Comparison of ENCODE assay signal across 8 cellular contexts in genomic region chr20:1266167-1266973, GRCh38. TPM values are rescaled to one million over a fixed set of nuclear protein-coding genes. Genes with fewer than 3 reads are reported as not detected.
DNase-seq lines count a peak whose midpoint lies in the region; ATAC-seq and TF ChIP-seq lines count a peak whose summit lies in the region.

Gene SNPH (plus strand): TSS chr20:1266294. CDS start chr20:1296240, 29,946 bp downstream.

- H2AFZ ChIP-seq in HCT116 (ENCODE audit: low read depth, low read length, poor library complexity, severe bottlenecking): peak within 1 kb of the TSS; percentile 44

- peak within 1 kb of the TSS; percentile 57 to 70 for H3K4me3 ChIP-seq in HCT116 (replicated peaks in 1 of 2; ENCODE audit: low read depth in 1 of 2, low read length in 2 of 2)

- intact Hi-C loops in HCT116 (cut with micrococcal nuclease): no loop called here

- H3K36me3 ChIP-seq in HCT116 (ENCODE audit: control insufficient read depth in 1 of 2, insufficient read depth in 2 of 2, low read length in 2 of 2): no peaks in the 10 kb centered on the region

- H3K9me2 ChIP-seq in HCT116 (ENCODE audit: insufficient read depth): no peaks in the 10 kb centered on the region; the same call in 1 of the 2 replicates

- POLR2A ChIA-PET in HCT116 (lab: Charles Lee): interaction anchor here (0.6 to 1.4 kb wide), 5 partner anchors 8 to 188 kb away, joined by 3 to 5 read pairs (median 3); no protein-coding TSS in a partner anchor

- peaks cover 6 to 21% of the 10 kb centered on the region in 2 experiments; a peak in 3 of 4 replicates for H3K4me1 ChIP-seq in HCT116 (ENCODE audit: control insufficient read depth in 1 of 2, insufficient read depth in 2 of 2, low read length in 2 of 2)

- peak within 1 kb of the TSS; percentile 91 to 92 for H3K27ac Mint-ChIP-seq in effector memory CD8-positive, alpha-beta T cell

- TF ChIP-seq CTCF in HCT116 (IDR thresholded peaks at IDR 0.05 in 2 of 3, conservative IDR thresholded peaks at IDR 0.05 in 1 of 3; ENCODE audit: borderline replicate concordance in 1 of 3, insufficient read depth in 1 of 3, low read depth in 2 of 3, low read length in 2 of 3): no peak

- no peaks in the 10 kb centered on the region for H3K27me3 ChIP-seq in HCT116 (ENCODE audit: insufficient read depth, low read length)

- peaks cover 4% of the 10 kb centered on the region for H3K36me3 Mint-ChIP-seq in effector memory CD8-positive, alpha-beta T cell (ENCODE audit: insufficient read depth)

- peak; percentile 40 for DNase-seq in COR-L47 (lab: John Stamatoyannopoulos, UW)
- DNase-seq in HCT116 (ENCODE audit: low read depth, low spot score): peak; percentile 53
- DNase-seq in NCI-H524 (lab: John Stamatoyannopoulos, UW): peak; percentile 76 to 80
- peak; percentile 38 to 53 (median 41) for DNase-seq in activated CD8-positive, alpha-beta memory T cell treated with anti-CD3 and anti-CD28 coated beads for 48 hours (ENCODE audit: low read depth in 2 of 3, low spot score in 2 of 3)
- DNase-seq in effector memory CD8-positive, alpha-beta T cell: peak; percentile 54 to 58 (median 57)
- DNase-seq in lung microvascular endothelial cell (ENCODE audit: low read depth in 2 of 2): peak; percentile 40 to 84
- DNase-seq in stimulated activated CD4-positive, alpha-beta T cell treated with anti-CD3 and anti-CD28 coated beads, TNF-alpha, amount 100 ng/mL, for 24 hours (ENCODE audit: low read depth in 3 of 3): peak; percentile 53 to 77 (median 54)
- DNase-seq in KBM-7: no peak

- H3K27ac ChIP-seq in HCT116 (ENCODE audit: low read depth, low read length): peak within 1 kb of the TSS; percentile 38; the same call in 1 of the 2 replicates

- H4K20me1 ChIP-seq in HCT116 (ENCODE audit: insufficient read depth): no peaks in the 10 kb centered on the region

- RAD21 ChIA-PET in HCT116 (lab: Charles Lee; ENCODE audit: low non-redundant PET in 1 of 2, low total read pairs in 2 of 2, uncharacterized antibody in 2 of 2, unreplicated experiment in 2 of 2): interaction anchor here in 1 of 2 experiments (0.6 kb wide), 1 partner anchor 23 kb away, joined by 3 read pairs; no protein-coding TSS in a partner anchor

- H3K27me3 Mint-ChIP-seq in effector memory CD8-positive, alpha-beta T cell: no peaks in the 10 kb centered on the region

- peak within 1 kb of the TSS; percentile 39 for H3K9ac ChIP-seq in HCT116 (ENCODE audit: low read length)

- no TSS peak for BruUV-seq in HCT116 (replicated peaks; lab: Mats Ljungman, UMichigan)

- peak; percentile 93 for ATAC-seq in HCT116
- ATAC-seq in effector memory CD8-positive, alpha-beta T cell (replicated peaks): peak; percentile 91

- no peak for TF ChIP-seq RAD21 in HCT116 (IDR thresholded peaks at IDR 0.05; ENCODE audit: low read depth)

- in situ Hi-C loops in KBM-7 (cut with MboI; ENCODE audit: low pct_unique_long_range_greater_than_20kb, low sequenced_read_pairs): no loop called here

- no peaks in the 10 kb centered on the region for H3K79me2 ChIP-seq in HCT116 (ENCODE audit: insufficient read depth, low read length)

- H3K9me3 ChIP-seq in HCT116 (ENCODE audit: control insufficient read depth in 1 of 2, insufficient read depth in 1 of 2, low read depth in 1 of 2, low read length in 2 of 2): no peaks in the 10 kb centered on the region

- TF ChIP-seq POLR2A in HCT116 (IDR thresholded peaks at IDR 0.05; ENCODE audit: borderline replicate concordance, extremely low read depth, insufficient read depth, insufficient read length): no peak

- H3K9me3 Mint-ChIP-seq in effector memory CD8-positive, alpha-beta T cell: no peaks in the 10 kb centered on the region

- CTCF ChIA-PET in HCT116 (lab: Charles Lee): no interaction called here

- H3K4me2 ChIP-seq in HCT116 (ENCODE audit: low read length): peak within 1 kb of the TSS; percentile 75

- H3K4me1 Mint-ChIP-seq in effector memory CD8-positive, alpha-beta T cell (ENCODE audit: low read depth in 2 of 2): peaks cover 20 to 28% of the 10 kb centered on the region in 2 donors

- H3K4me3 Mint-ChIP-seq in effector memory CD8-positive, alpha-beta T cell: peak within 1 kb of the TSS; percentile 77 to 81

TF ChIP-seq in HCT116, 20 proteins besides CTCF, POLR2A, EP300 and RAD21:
- TF ChIP-seq SP1 (IDR thresholded peaks at IDR 0.05; ENCODE audit: low read depth) (peak; percentile 16; the same call in 1 of the 2 replicates), POLR2AphosphoS5 (IDR thresholded peaks at IDR 0.05; ENCODE audit: low read depth, low read length) (0 out of 2 replicates have a peak, but pooled peaks have one; percentile 25), YY1 (IDR thresholded peaks at IDR 0.05; ENCODE audit: extremely low read depth, insufficient replicate concordance, low read depth, low read length) (no peak), JUND (IDR thresholded peaks at IDR 0.05) (no peak), EZH2phosphoT487 (IDR thresholded peaks at IDR 0.05; ENCODE audit: borderline replicate concordance) (no peak), ZFX (IDR thresholded peaks at IDR 0.05) (peak; percentile 50; the same call in 1 of the 2 replicates), ATF3 (IDR thresholded peaks at IDR 0.05) (no peak), SRF (IDR thresholded peaks at IDR 0.05; ENCODE audit: low read depth) (no peak), CEBPB (IDR thresholded peaks at IDR 0.05; ENCODE audit: low read depth) (no peak), EGR1 (IDR thresholded peaks at IDR 0.05; ENCODE audit: low read depth) (no peak), REST (IDR thresholded peaks at IDR 0.05; ENCODE audit: low read depth) (no peak), ZBTB33 (IDR thresholded peaks at IDR 0.05; ENCODE audit: extremely low read depth, insufficient replicate concordance, low read length) (no peak)

RNA-seq across cellular contexts. Expression of gene SNPH, which starts in this region (rescaled TPM):
- total RNA-seq in HCT116 (2021; ENCODE audit: unreplicated experiment) (3.2 TPM), lung microvascular endothelial cell (1.8 and 2.6 TPM in 2 replicates)
- polyA plus RNA-seq in HCT116 (2012): 2.8 TPM in 2 replicates
